Comparison of ENCODE assay signal across 1 cellular context in genomic region chr11:23112987-23113886, GRCh38.
A peak's percentile ranks its signal among the peaks of the same experiment; 100 is the strongest.
TF ChIP-seq lines count a peak whose summit lies in the region.

No MANE protein-coding gene starts in this region.

TF ChIP-seq in GM12878, 131 proteins besides CTCF, POLR2A, EP300 and RAD21 (continued from another document):
- TF ChIP-seq ZNF592 (IDR thresholded peaks at IDR 0.05) (peak; percentile 80; the same call in 1 of the 2 replicates), LARP7 (IDR thresholded peaks at IDR 0.05) (0 out of 2 replicates have a peak, but pooled peaks have one; percentile 48), NR2C2 (IDR thresholded peaks at IDR 0.05; ENCODE audit: borderline replicate concordance, control insufficient read depth, insufficient read length, low read depth) (no peak), CHD4 (IDR thresholded peaks at IDR 0.05) (no peak), PKNOX1 (IDR thresholded peaks at IDR 0.05) (peak; percentile 15; the same call in 1 of the 2 replicates), RELB (IDR thresholded peaks at IDR 0.05; ENCODE audit: low read depth) (0 out of 2 replicates have a peak, but pooled peaks have one; percentile 23), MYC (IDR thresholded peaks at IDR 0.05; ENCODE audit: insufficient read depth, insufficient read length, insufficient replicate concordance, low read length, severe bottlenecking) (no peak), NR2C1 (IDR thresholded peaks at IDR 0.05) (0 out of 2 replicates have a peak, but pooled peaks have one; percentile 5), MLLT1 (IDR thresholded peaks at IDR 0.05) (no peak), IKZF2 (IDR thresholded peaks at IDR 0.05) (no peak; a peak in 2 of 4 replicates), HDGF (IDR thresholded peaks at IDR 0.05) (no peak), BHLHE40 (IDR thresholded peaks at IDR 0.05; ENCODE audit: borderline replicate concordance in 1 of 2, low read depth in 2 of 2, low read length in 1 of 2) (peak in 1 of 2 experiments; percentile 36; a peak in 1 of 4 replicates), MYB (IDR thresholded peaks at IDR 0.05; ENCODE audit: borderline replicate concordance, low read depth, low read length) (no peak), CHD2 (IDR thresholded peaks at IDR 0.05; ENCODE audit: borderline replicate concordance, low read depth, low read length) (no peak), MTA3 (IDR thresholded peaks at IDR 0.05; ENCODE audit: borderline replicate concordance, low read length) (no peak), ZNF274 (IDR thresholded peaks at IDR 0.05; ENCODE audit: insufficient read depth, insufficient read length) (no peak), NR2F1 (conservative IDR thresholded peaks at IDR 0.05) (0 out of 2 replicates have a peak, but pooled peaks have one; percentile 48), EGR1 (IDR thresholded peaks at IDR 0.05; ENCODE audit: borderline replicate concordance in 1 of 2, low read depth in 2 of 2, low read length in 2 of 2) (no peak), SMC3 (IDR thresholded peaks at IDR 0.05; ENCODE audit: borderline replicate concordance, low read length) (peak; percentile 54; the same call in 1 of the 2 replicates), POU2F2 (IDR thresholded peaks at IDR 0.05; ENCODE audit: borderline replicate concordance, low read depth, low read length) (no peak), ZNF217 (IDR thresholded peaks at IDR 0.05) (no peak), NFIC (IDR thresholded peaks at IDR 0.05; ENCODE audit: low read depth, low read length) (no peak), CUX1 (IDR thresholded peaks at IDR 0.05; ENCODE audit: insufficient replicate concordance, low read depth, low read length) (no peak)
